19 cellular contexts compared by ENCODE assay signal in the genomic region with DNA sequence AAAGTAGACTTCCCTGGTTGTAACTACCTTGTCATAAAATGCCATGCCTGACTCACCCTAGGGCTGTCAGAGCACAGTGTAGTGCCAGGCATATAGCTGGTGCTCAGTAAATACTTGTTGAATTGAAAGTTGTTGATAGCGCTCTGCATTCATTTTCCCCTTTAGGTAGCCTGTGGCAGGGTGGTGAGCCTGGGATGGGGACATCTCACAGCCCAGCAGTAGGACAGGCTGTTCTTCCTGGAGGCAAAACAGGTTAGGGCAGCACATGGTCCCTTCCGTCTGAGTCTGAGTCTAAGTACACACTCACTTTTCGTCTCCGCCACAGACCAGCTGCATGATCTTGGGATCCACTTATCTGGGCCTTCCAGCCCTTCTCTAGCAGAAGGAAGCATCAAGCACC.
DNase-seq lines count a peak whose midpoint lies in the region; ATAC-seq and TF ChIP-seq lines count a peak whose summit lies in the region.
"Had no signal": no experiment of that assay in that cellular context is flagged by ENCODE, and none has a peak within 500 bp of the region (broad histone marks: within the 10 kb centered on the region; RNA-seq: fewer than 3 reads in every experiment).

No MANE protein-coding gene starts in this region.

- H2AFZ ChIP-seq in GM23338 (peak overlapping the region; percentile 82; the same call in 1 of the 2 replicates), neural cell (ENCODE audit: low read depth, low read length) (no peak overlapping the region)

- H3K36me3 ChIP-seq in GM23338 (ENCODE audit: insufficient read depth): no peaks in the 10 kb centered on the region
- no peaks in the 10 kb centered on the region for H3K36me3 ChIP-seq in neural cell (ENCODE audit: insufficient read depth, low read length)
- no peaks in the 10 kb centered on the region for H3K36me3 ChIP-seq in upper lobe of right lung
- H3K36me3 ChIP-seq: BLaER1, HAP-1 had no signal

- DNase-seq in GM23338 (ENCODE audit: low spot score) (no peak), upper lobe of right lung (no peak), posterior vena cava (ENCODE audit: low spot score) (no peak), RKO (ENCODE audit: low spot score) (no peak)
- DNase-seq: CD8-positive, alpha-beta T cell; DMS79; NCI-H1417 treated with DMSO at 0.1 percent for 48 hours; NCI-H187 treated with DMSO at 0.1 percent for 48 hours; NCI-H2227 treated with DMSO at 0.1 percent for 48 hours; NCI-H524; RPMI8226; SHP77 treated with DMSO at 0.1 percent for 48 hours had no signal

- H3K27ac ChIP-seq in GM23338 (ENCODE audit: low read depth) (no peak overlapping the region), neural cell (ENCODE audit: low read length) (peak overlapping the region; percentile 98), upper lobe of right lung (no peak overlapping the region)
- H3K27ac ChIP-seq: A549, BLaER1, HL-60 had no signal

- peaks cover 11% of the 10 kb centered on the region for H3K27me3 Mint-ChIP-seq in GM23338 (ENCODE audit: insufficient read depth, low read depth, poor library complexity)

- H3K4me1 ChIP-seq in GM23338 (ENCODE audit: insufficient read depth) (peaks cover 62% of the 10 kb centered on the region), upper lobe of right lung (no peaks in the 10 kb centered on the region)
- H3K4me1 ChIP-seq: A549 had no signal

- H3K36me3 Mint-ChIP-seq in GM23338 (ENCODE audit: low read depth): no peaks in the 10 kb centered on the region
- H3K36me3 Mint-ChIP-seq: CD8-positive, alpha-beta T cell had no signal

- H3K79me2 ChIP-seq in GM23338 (replicated peaks; ENCODE audit: insufficient read depth): no peaks in the 10 kb centered on the region
- no peaks in the 10 kb centered on the region for H3K79me2 ChIP-seq in neural cell (replicated peaks; ENCODE audit: insufficient read depth, low read length)

- no peak overlapping the region for H3K4me3 Mint-ChIP-seq in GM23338
- H3K4me3 Mint-ChIP-seq: CD8-positive, alpha-beta T cell had no signal

- no peaks in the 10 kb centered on the region for H3K27me3 ChIP-seq in GM23338 (ENCODE audit: insufficient read depth)
- H3K27me3 ChIP-seq in neural cell (ENCODE audit: insufficient read depth, low read depth, low read length): no peaks in the 10 kb centered on the region
- no peaks in the 10 kb centered on the region for H3K27me3 ChIP-seq in upper lobe of right lung
- H3K27me3 ChIP-seq: BLaER1 had no signal

- H3K9me2 ChIP-seq in GM23338 (ENCODE audit: insufficient read depth) (no peaks in the 10 kb centered on the region), neural cell (ENCODE audit: insufficient read depth, low read length) (no peaks in the 10 kb centered on the region)

- no peak for TF ChIP-seq CTCF in GM23338 (conservative IDR thresholded peaks at IDR 0.05; ENCODE audit: low read depth in 2 of 2)
- no peak for TF ChIP-seq CTCF in neural cell (IDR thresholded peaks at IDR 0.05; ENCODE audit: poor library complexity, severe bottlenecking)
- TF ChIP-seq CTCF in upper lobe of right lung (IDR thresholded peaks at IDR 0.05): no peak

- no peak for TF ChIP-seq EP300 in neural cell (conservative IDR thresholded peaks at IDR 0.05; ENCODE audit: poor library complexity, severe bottlenecking)

- H3K4me1 Mint-ChIP-seq in GM23338: peaks cover 49% of the 10 kb centered on the region

- TF ChIP-seq RAD21 in neural cell (conservative IDR thresholded peaks at IDR 0.05): no peak

- H4K20me1 ChIP-seq in GM23338 (replicated peaks; ENCODE audit: insufficient read depth) (no peaks in the 10 kb centered on the region), neural cell (ENCODE audit: insufficient read depth) (no peaks in the 10 kb centered on the region)
- H4K20me1 ChIP-seq: BLaER1 had no signal

- H3K9ac ChIP-seq in neural cell (ENCODE audit: low read length): no peak overlapping the region
- H3K9ac ChIP-seq: BLaER1 had no signal

- no peaks in the 10 kb centered on the region for H3K9me3 ChIP-seq in neural cell (ENCODE audit: low read length)
- H3K9me3 ChIP-seq in upper lobe of right lung: no peaks in the 10 kb centered on the region
- H3K9me3 ChIP-seq: A549, BLaER1, HAP-1 had no signal

- no peak overlapping the region for H3K27ac Mint-ChIP-seq in GM23338
- H3K27ac Mint-ChIP-seq: CD8-positive, alpha-beta T cell had no signal

- H3F3A ChIP-seq in GM23338 (replicated peaks; ENCODE audit: low read depth) (no peaks in the 10 kb centered on the region), neural cell (ENCODE audit: insufficient read depth, low read length, poor library complexity, severe bottlenecking) (peaks cover 5% of the 10 kb centered on the region)

- intact Hi-C loops in upper lobe of right lung (cut with DNase I) (no loop called here), posterior vena cava (cut with DNase I) (no loop called here)

- ATAC-seq in GM23338 (no peak), esophagus mucosa (peak; percentile 68), upper lobe of right lung (peak; percentile 40), GM18511 (IDR thresholded peaks at IDR 0.05; ENCODE audit: unreplicated experiment) (no peak)
- ATAC-seq: CD8-positive, alpha-beta T cell had no signal

- no peak overlapping the region for H3K4me3 ChIP-seq in GM23338
- H3K4me3 ChIP-seq in neural cell (ENCODE audit: low read length): no peak overlapping the region
- no peak overlapping the region for H3K4me3 ChIP-seq in upper lobe of right lung
- H3K4me3 ChIP-seq: A549, BLaER1, HAP-1 had no signal

- H3K4me2 ChIP-seq in GM23338: no peak overlapping the region
- H3K4me2 ChIP-seq in neural cell (ENCODE audit: low read length): no peak overlapping the region
- H3K4me2 ChIP-seq: A549, BLaER1 had no signal

- no peaks in the 10 kb centered on the region for H3K9me3 Mint-ChIP-seq in GM23338
- H3K9me3 Mint-ChIP-seq: CD8-positive, alpha-beta T cell had no signal

TF ChIP-seq in GM23338, 12 proteins besides CTCF, POLR2A, EP300 and RAD21:
- TF ChIP-seq REST (IDR thresholded peaks at IDR 0.05; ENCODE audit: unreplicated experiment) (no peak), NANOG (IDR thresholded peaks at IDR 0.05; ENCODE audit: borderline replicate concordance) (no peak)

TF ChIP-seq in neural cell, 6 proteins besides CTCF, POLR2A, EP300 and RAD21:
- TF ChIP-seq SMC3 (conservative IDR thresholded peaks at IDR 0.05; ENCODE audit: poor library complexity): no peak
- TF ChIP-seq REST (IDR thresholded peaks at IDR 0.05; ENCODE audit: borderline replicate concordance): no peak
- TF ChIP-seq TAF1 (IDR thresholded peaks at IDR 0.05; ENCODE audit: low read depth): no peak
- no peak for TF ChIP-seq POLR2AphosphoS5 (IDR thresholded peaks at IDR 0.05)
- no peak for TF ChIP-seq EZH2 (IDR thresholded peaks at IDR 0.05; ENCODE audit: borderline replicate concordance, insufficient read depth, low read length, poor library complexity, severe bottlenecking)
- no peak for TF ChIP-seq MXI1 (conservative IDR thresholded peaks at IDR 0.05; ENCODE audit: poor library complexity, severe bottlenecking)

Comparison
In these comparisons a context has a peak if more than half of its experiments do, and no peak if none do; other contexts are left out.
1. ATAC-seq: peak in esophagus mucosa (single experiment) and upper lobe of right lung (single experiment); none in GM23338 (single experiment) and GM18511 (single experiment).